Comparison of ENCODE assay signal across 1 cellular context in the genomic region with DNA sequence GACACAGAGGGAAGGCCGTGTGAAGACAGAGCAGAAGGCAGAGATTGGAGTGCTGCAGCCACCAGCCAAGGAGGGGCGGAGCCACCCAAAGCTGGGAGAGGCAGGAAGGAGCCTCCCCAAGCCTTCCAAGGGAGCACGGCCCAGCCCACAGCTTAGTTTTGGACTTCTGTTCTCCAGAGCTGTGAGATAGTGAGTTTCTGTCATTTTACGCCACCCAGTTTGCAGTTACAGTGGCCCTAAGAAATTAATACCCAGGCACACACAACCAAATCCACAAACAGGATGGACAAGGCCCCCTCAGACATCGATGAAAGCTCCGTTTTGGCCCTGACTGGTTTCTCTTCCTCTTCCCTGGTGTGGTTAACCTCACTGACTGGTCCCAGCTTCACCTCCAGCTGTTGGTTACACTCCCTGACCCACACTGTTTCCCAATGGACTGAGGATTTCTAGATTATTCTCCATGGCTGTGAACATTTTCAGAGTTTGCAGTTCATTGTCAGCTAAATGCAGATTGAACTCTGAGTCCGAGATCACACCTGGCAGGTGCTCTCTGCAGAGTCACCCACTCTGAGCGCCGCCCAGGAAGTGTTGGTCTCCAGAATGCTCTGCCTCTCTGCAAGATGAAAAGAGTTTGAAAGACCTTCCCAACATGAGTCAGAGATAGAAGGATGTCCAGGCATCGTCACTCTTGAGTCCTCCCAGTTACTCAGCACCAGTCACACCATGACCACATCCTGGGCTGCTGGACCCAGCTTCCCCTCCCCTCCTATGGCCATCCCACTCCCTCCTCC.
A peak's percentile ranks its signal among the peaks of the same experiment; 100 is the strongest.
TF ChIP-seq lines count a peak whose summit lies in the region.

No MANE protein-coding gene starts in this region.

TF ChIP-seq in HCT116, 20 proteins besides CTCF, POLR2A, EP300 and RAD21 (continued from another document):
- peak; percentile 73 for TF ChIP-seq TCF7L2 (IDR thresholded peaks at IDR 0.05; ENCODE audit: borderline replicate concordance, extremely low read depth, insufficient read depth, insufficient read length)
- no peak for TF ChIP-seq CEBPB (IDR thresholded peaks at IDR 0.05; ENCODE audit: low read depth)
- no peak for TF ChIP-seq YY1 (IDR thresholded peaks at IDR 0.05; ENCODE audit: extremely low read depth, insufficient replicate concordance, low read depth, low read length)
- TF ChIP-seq JUND (IDR thresholded peaks at IDR 0.05): peak; percentile 96
- TF ChIP-seq SIN3A (IDR thresholded peaks at IDR 0.05; ENCODE audit: low read depth): no peak
- no peak; the same call in 1 of the 2 replicates for TF ChIP-seq ELF1 (IDR thresholded peaks at IDR 0.05; ENCODE audit: borderline replicate concordance, low read depth)
- TF ChIP-seq EZH2phosphoT487 (IDR thresholded peaks at IDR 0.05; ENCODE audit: borderline replicate concordance): no peak
- no peak for TF ChIP-seq EGR1 (IDR thresholded peaks at IDR 0.05; ENCODE audit: low read depth)
- TF ChIP-seq, protein P1, sequence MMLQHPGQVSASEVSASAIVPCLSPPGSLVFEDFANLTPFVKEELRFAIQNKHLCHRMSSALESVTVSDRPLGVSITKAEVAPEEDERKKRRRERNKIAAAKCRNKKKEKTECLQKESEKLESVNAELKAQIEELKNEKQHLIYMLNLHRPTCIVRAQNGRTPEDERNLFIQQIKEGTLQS (IDR thresholded peaks at IDR 0.05): no peak
- no peak; the same call in 1 of the 2 replicates for TF ChIP-seq CBX3 (IDR thresholded peaks at IDR 0.05; ENCODE audit: low read depth)
- no peak for TF ChIP-seq EZH2 (IDR thresholded peaks at IDR 0.05)
- no peak for TF ChIP-seq ZNF274 (IDR thresholded peaks at IDR 0.05; ENCODE audit: low read depth, low read length)
- no peak for TF ChIP-seq ZFX (IDR thresholded peaks at IDR 0.05)
